Comparison of ENCODE assay signal across 1 cellular context in genomic region chr6:3894535-3895302, GRCh38.
TF ChIP-seq lines count a peak whose summit lies in the region.

No MANE protein-coding gene starts in this region.

TF ChIP-seq in GM23338, 12 proteins besides CTCF, POLR2A, EP300 and RAD21 (continued from another document):
- TF ChIP-seq ZNF462 (CRISPR knock-in tag; IDR thresholded peaks at IDR 0.05), result no peak
- TF ChIP-seq JUNB (IDR thresholded peaks at IDR 0.05; ENCODE audit: unreplicated experiment), result no peak
- no peak for TF ChIP-seq CREB1 (CRISPR knock-in tag; IDR thresholded peaks at IDR 0.05; ENCODE audit: low read depth)
- no peak for TF ChIP-seq POLR2AphosphoS5 (IDR thresholded peaks at IDR 0.05; ENCODE audit: low read depth)
- no peak for TF ChIP-seq NANOG (IDR thresholded peaks at IDR 0.05; ENCODE audit: borderline replicate concordance)
- no peak for TF ChIP-seq REST (IDR thresholded peaks at IDR 0.05; ENCODE audit: unreplicated experiment)
TF ChIP-seq in GM23338: peak in this region for 0.
